Comparison of ENCODE assay signal across 8 cellular contexts in genomic region chr15:30903497-30904187, GRCh38. TPM values are rescaled to one million over a fixed set of nuclear protein-coding genes. Genes with fewer than 3 reads are reported as not detected.
DNase-seq lines count a peak whose midpoint lies in the region; ATAC-seq and TF ChIP-seq lines count a peak whose summit lies in the region.

Gene FAN1, plus strand, starts transcription at chr15:30903915. Its CDS starts 749 bp downstream, at chr15:30904664.

- no peak within 1 kb of the TSS for H3K27ac ChIP-seq in DOHH2 (ENCODE audit: low read depth, low read length)
- peak within 1 kb of the TSS; percentile 5 to 82 (median 57) for H3K27ac ChIP-seq in adrenal gland
- peak within 1 kb of the TSS; percentile 4 to 89 (median 78) for H3K27ac ChIP-seq in heart left ventricle
- peak within 1 kb of the TSS; percentile 77 to 86 (median 84) for H3K27ac ChIP-seq in transverse colon

- peak; percentile 68 to 70 for DNase-seq in Kasumi-1 (lab: John Stamatoyannopoulos, UW)
- peak; percentile 90 for DNase-seq in SW480 (ENCODE audit: low spot score)
- peak; percentile 89 to 92 (median 90) for DNase-seq in adrenal gland
- DNase-seq in heart left ventricle = peak; percentile 83 to 92 (median 89)
- peak; percentile 85 to 99 (median 92) for DNase-seq in posterior cingulate gyrus
- DNase-seq in transverse colon = peak; percentile 92

- H4K20me1 ChIP-seq in DOHH2 (ENCODE audit: control insufficient read depth, insufficient read depth, low read depth, low read length) = no peaks in the 10 kb centered on the region

- H3K36me3 ChIP-seq in DOHH2 (ENCODE audit: control insufficient read depth, low read length) (no peaks in the 10 kb centered on the region), adrenal gland (replicated peaks in 1 of 2) (no peaks in the 10 kb centered on the region), heart left ventricle (peaks cover 0 to 9% (median 7%) of the 10 kb centered on the region in 9 donors), transverse colon (no peaks in the 10 kb centered on the region)

- H3K79me2 ChIP-seq in DOHH2 (ENCODE audit: control insufficient read depth, low read length) = no peaks in the 10 kb centered on the region

- intact Hi-C loops in adrenal gland (cut with DNase I) = loop anchor here in 1 of 2 donors (10.0 kb wide), 1 partner anchor 81 kb away; no protein-coding TSS in a partner anchor
- intact Hi-C loops in heart left ventricle (cut with DNase I) = loop anchor here in 2 of 10 donors (5.0 kb wide), 3 partner anchors 89 to 229 kb away; partner anchors contain the start of gene MTMR10 (in 1 of the 2)
- intact Hi-C loops in posterior cingulate gyrus (cut with DNase I) = loop anchor here (2.0 to 10.0 kb wide), 2 partner anchors 87 to 221 kb away; partner anchors contain the start of gene MTMR10
- intact Hi-C loops in transverse colon (cut with DNase I; ENCODE audit: low total_unique reads) = no loop called here

- peak within 1 kb of the TSS; percentile 84 for H3K4me2 ChIP-seq in DOHH2 (ENCODE audit: low read length)

- H3K4me3 ChIP-seq in DOHH2 (ENCODE audit: low read length) (peak within 1 kb of the TSS; percentile 81), adrenal gland (peak within 1 kb of the TSS; percentile 74 to 90 (median 88)), heart left ventricle (peak within 1 kb of the TSS; percentile 57 to 94 (median 70)), transverse colon (peak within 1 kb of the TSS; percentile 42 to 75 (median 66))

- TF ChIP-seq EP300 in transverse colon (IDR thresholded peaks at IDR 0.05; ENCODE audit: low read depth) = no peak

- H3K9me2 ChIP-seq in DOHH2 (replicated peaks; ENCODE audit: control insufficient read depth, low read length) = no peaks in the 10 kb centered on the region

- H3K9me3 ChIP-seq in DOHH2 (ENCODE audit: control insufficient read depth, insufficient read depth, low read length) (no peaks in the 10 kb centered on the region), adrenal gland (replicated peaks in 1 of 3) (no peaks in the 10 kb centered on the region), heart left ventricle (no peaks in the 10 kb centered on the region), transverse colon (no peaks in the 10 kb centered on the region)

- ATAC-seq in GM21737 (IDR thresholded peaks at IDR 0.05; ENCODE audit: unreplicated experiment) = peak; percentile 83
- peak; percentile 97 to 100 (median 99) for ATAC-seq in heart left ventricle

- TF ChIP-seq POLR2A in adrenal gland (IDR thresholded peaks at IDR 0.05) (peak; percentile 40 to 63), heart left ventricle (IDR thresholded peaks at IDR 0.05) (peak in 1 of 2 donors; percentile 55), transverse colon (IDR thresholded peaks at IDR 0.05) (peak; percentile 57)

- no peak for TF ChIP-seq CTCF in DOHH2 (IDR thresholded peaks at IDR 0.05; ENCODE audit: low read depth, low read length, poor library complexity, severe bottlenecking)
- no peak for TF ChIP-seq CTCF in adrenal gland (IDR thresholded peaks at IDR 0.05)
- peak in 2 of 12 donors; percentile 7 to 15 for TF ChIP-seq CTCF in heart left ventricle (IDR thresholded peaks at IDR 0.05)
- TF ChIP-seq CTCF in transverse colon (IDR thresholded peaks at IDR 0.05) = peak in 2 of 5 experiments; percentile 2 to 6

- H3K4me1 ChIP-seq in DOHH2 (ENCODE audit: control insufficient read depth, low read length) (peaks cover 8% of the 10 kb centered on the region), adrenal gland (replicated peaks in 1 of 2) (peaks cover 0 to 10% of the 10 kb centered on the region in 2 donors), heart left ventricle (peaks cover 0 to 33% (median 14%) of the 10 kb centered on the region in 12 donors), transverse colon (peaks cover 0 to 30% (median 8%) of the 10 kb centered on the region in 4 donors)

- in situ Hi-C loops in transverse colon (cut with MboI; ENCODE audit: low pct_ligation_motif_present in 1 of 4, low pct_unique_long_range_greater_than_20kb in 1 of 4, low sequenced_read_pairs in 3 of 4) = no loop called here

- WGBS in adrenal gland, 4 donors = 0% methylated on average over 14 to 65 of the region's 65 CpGs
- WGBS in heart left ventricle, 4 donors = 0 to 1% (median 0%) methylated on average over 39 to 65 of the region's 65 CpGs
- 0% methylated on average over 3 to 43 of the region's 65 CpGs for WGBS in transverse colon (ENCODE audit: low coverage in 1 of 2), 2 donors

- H3K27me3 ChIP-seq in DOHH2 (ENCODE audit: control insufficient read depth, low read length) (no peaks in the 10 kb centered on the region), adrenal gland (no peaks in the 10 kb centered on the region), heart left ventricle (no peaks in the 10 kb centered on the region), transverse colon (no peaks in the 10 kb centered on the region)

- no peaks in the 10 kb centered on the region for H3F3A ChIP-seq in DOHH2 (ENCODE audit: control insufficient read depth, insufficient read depth)

RNA-seq across cellular contexts. Expression of gene FAN1, which starts in this region (rescaled TPM):
- 10 to 100 TPM in 7 of 8 donors, 1 to 10 TPM in 1; 5.7 to 26.4 (median 17.9) TPM for total RNA-seq in adrenal gland
- polyA plus RNA-seq in adrenal gland = 10 to 100 TPM; 15.3 to 21.9 (median 18.6) TPM
- total RNA-seq in heart left ventricle = 10 to 100 TPM in 8 of 9 donors, 1 to 10 TPM in 1; 7.3 to 21.4 (median 17.5) TPM
- polyA plus RNA-seq in heart left ventricle = 10 to 100 TPM in 1 of 2 donors, 1 to 10 TPM in 1; 9.4 to 13.7 TPM
- total RNA-seq in transverse colon = 10 to 100 TPM in 3 of 4 donors, 1 to 10 TPM in 1; 8.6 to 34.8 (median 16.9) TPM
